Comparison of ENCODE assay signal across 35 cellular contexts in genomic region chr6:169632841-169633240, GRCh38.
"Had no signal": no experiment of that assay in that cellular context is flagged by ENCODE, and none has a peak within 500 bp of the region (broad histone marks: within the 10 kb centered on the region; RNA-seq: fewer than 3 reads in every experiment).

No MANE protein-coding gene starts in this region.

- H3K27ac Mint-ChIP-seq: activated naive CD4-positive, alpha-beta T cell treated with anti-CD3 and anti-CD28 coated beads for 36 hours; activated naive CD4-positive, alpha-beta T cell treated with anti-CD3 and anti-CD28 coated beads, Interleukin-2, amount 10 ng/mL, durations not matched to agents 7 days and 5 days; activated naive CD4-positive, alpha-beta T cell treated with anti-CD3 and anti-CD28 coated beads, Interleukin-2, amount 50 U/mL, for 24 hours; activated naive CD4-positive, alpha-beta T cell treated with anti-CD3 and anti-CD28 coated beads, Interleukin-2, amount 50 U/mL, for 72 hours; activated naive CD8-positive, alpha-beta T cell; activated naive CD8-positive, alpha-beta T cell treated with anti-CD3 and anti-CD28 coated beads for 36 hours; activated naive CD8-positive, alpha-beta T cell treated with anti-CD3 and anti-CD28 coated beads, Interleukin-2, amount 10 ng/mL, durations not matched to agents 7 days and 5 days; activated naive CD8-positive, alpha-beta T cell treated with anti-CD3 and anti-CD28 coated beads, Interleukin-2, amount 50 U/mL, for 24 hours; activated T-cell treated with anti-CD3 and anti-CD28 coated beads, Interleukin-2, amount 50 U/mL, for 24 hours; activated T-cell treated with anti-CD3 and anti-CD28 coated beads, Interleukin-2, amount 50 U/mL, for 72 hours; activated T-helper 1 cell treated with anti-CD3 and anti-CD28 coated beads, Interleukin-12 subunit alpha, Interleukin-12 subunit beta, Interleukin-2, Interleukin-4 antibody, amounts not matched to agents 30 ng/mL and 10 ng/mL and 1 ng/mL, durations not matched to agents 14 hours and 24 hours and 36 hours; activated T-helper 17 cell treated with anti-CD3 and anti-CD28 coated beads, Interleukin-2, amount 50 U/mL, for 72 hours; activated T-helper 2 cell treated with anti-CD3 and anti-CD28 coated beads, Interferon-gamma antibody, Interleukin-2, Interleukin-4, amounts not matched to agents 10 μg/mL and 5 μg/mL and 100 μg/mL, durations not matched to agents 14 hours and 24 hours and 36 hours; brain had no signal

- H3K9me3 Mint-ChIP-seq: activated naive CD4-positive, alpha-beta T cell treated with anti-CD3 and anti-CD28 coated beads for 36 hours; activated naive CD4-positive, alpha-beta T cell treated with anti-CD3 and anti-CD28 coated beads, Interleukin-2, amount 10 ng/mL, durations not matched to agents 7 days and 5 days; activated naive CD4-positive, alpha-beta T cell treated with anti-CD3 and anti-CD28 coated beads, Interleukin-2, amount 50 U/mL, for 24 hours; activated naive CD4-positive, alpha-beta T cell treated with anti-CD3 and anti-CD28 coated beads, Interleukin-2, amount 50 U/mL, for 72 hours; activated naive CD8-positive, alpha-beta T cell treated with anti-CD3 and anti-CD28 coated beads for 36 hours; activated naive CD8-positive, alpha-beta T cell treated with anti-CD3 and anti-CD28 coated beads, Interleukin-2, amount 10 ng/mL, durations not matched to agents 7 days and 5 days; activated naive CD8-positive, alpha-beta T cell treated with anti-CD3 and anti-CD28 coated beads, Interleukin-2, amount 50 U/mL, for 24 hours; activated T-cell treated with anti-CD3 and anti-CD28 coated beads, Interleukin-2, amount 50 U/mL, for 24 hours; activated T-cell treated with anti-CD3 and anti-CD28 coated beads, Interleukin-2, amount 50 U/mL, for 4 hours; activated T-cell treated with anti-CD3 and anti-CD28 coated beads, Interleukin-2, amount 50 U/mL, for 72 hours; activated T-helper 1 cell treated with anti-CD3 and anti-CD28 coated beads, Interleukin-12 subunit alpha, Interleukin-12 subunit beta, Interleukin-2, Interleukin-4 antibody, amounts not matched to agents 30 ng/mL and 10 ng/mL and 1 ng/mL, durations not matched to agents 14 hours and 24 hours and 36 hours; activated T-helper 17 cell treated with anti-CD3 and anti-CD28 coated beads, Interleukin-2, amount 50 U/mL, for 72 hours; activated T-helper 2 cell treated with anti-CD3 and anti-CD28 coated beads, Interferon-gamma antibody, Interleukin-2, Interleukin-4, amounts not matched to agents 10 μg/mL and 5 μg/mL and 100 μg/mL, durations not matched to agents 14 hours and 24 hours and 36 hours; brain; central memory CD8-positive, alpha-beta T cell had no signal

- DNase-seq: activated effector memory CD4-positive, alpha-beta T cell treated with anti-CD3 and anti-CD28 coated beads, Interleukin-2, amount 50 U/mL, for 16 hours; activated effector memory CD4-positive, alpha-beta T cell treated with Interleukin-2 at 50 U/mL for 16 hours; activated gamma-delta T cell; activated gamma-delta T cell treated with Interleukin-2 at 50 U/mL for 16 hours; activated naive CD4-positive, alpha-beta T cell; activated naive CD4-positive, alpha-beta T cell treated with anti-CD3 and anti-CD28 coated beads for 36 hours; activated naive CD4-positive, alpha-beta T cell treated with anti-CD3 and anti-CD28 coated beads, Interleukin-2, amount 10 ng/mL, durations not matched to agents 7 days and 5 days; activated naive CD4-positive, alpha-beta T cell treated with anti-CD3 and anti-CD28 coated beads, Interleukin-2, amount 50 U/mL, for 16 hours; activated naive CD4-positive, alpha-beta T cell treated with Interleukin-2 at 50 U/mL for 16 hours; activated naive CD8-positive, alpha-beta T cell treated with anti-CD3 and anti-CD28 coated beads for 36 hours; activated naive CD8-positive, alpha-beta T cell treated with anti-CD3 and anti-CD28 coated beads, Interleukin-2, amount 10 ng/mL, durations not matched to agents 7 days and 5 days; activated naive CD8-positive, alpha-beta T cell treated with anti-CD3 and anti-CD28 coated beads, Interleukin-2, amount 50 U/mL, for 24 hours; activated T-cell treated with anti-CD3 and anti-CD28 coated beads, Interleukin-2, amount 50 U/mL, for 1 hour; activated T-cell treated with anti-CD3 and anti-CD28 coated beads, Interleukin-2, amount 50 U/mL, for 24 hours; activated T-cell treated with anti-CD3 and anti-CD28 coated beads, Interleukin-2, amount 50 U/mL, for 4 hours; activated T-cell treated with anti-CD3 and anti-CD28 coated beads, Interleukin-2, amount 50 U/mL, for 48 hours; activated T-cell treated with anti-CD3 and anti-CD28 coated beads, Interleukin-2, amount 50 U/mL, for 72 hours; adrenal gland; amniotic stem cell; amygdala; anterior cingulate cortex; aorta; body of pancreas; brain microvascular endothelial cell; caudate nucleus; central memory CD4-positive, alpha-beta T cell; cerebellar nuclear complex had no signal

- ATAC-seq: activated naive CD4-positive, alpha-beta T cell treated with anti-CD3 and anti-CD28 coated beads, Interleukin-2, amount 50 U/mL, for 72 hours; activated naive CD8-positive, alpha-beta T cell treated with anti-CD3 and anti-CD28 coated beads, Interleukin-2, amount 50 U/mL, for 24 hours; activated T-cell treated with anti-CD3 and anti-CD28 coated beads, Interleukin-2, amount 50 U/mL, for 4 hours; activated T-cell treated with anti-CD3 and anti-CD28 coated beads, Interleukin-2, amount 50 U/mL, for 72 hours; activated T-helper 17 cell treated with anti-CD3 and anti-CD28 coated beads, Interleukin-2, amount 50 U/mL, for 72 hours; body of pancreas had no signal

- H3K4me1 Mint-ChIP-seq: activated naive CD4-positive, alpha-beta T cell treated with anti-CD3 and anti-CD28 coated beads, Interleukin-2, amount 10 ng/mL, durations not matched to agents 7 days and 5 days; activated naive CD4-positive, alpha-beta T cell treated with anti-CD3 and anti-CD28 coated beads, Interleukin-2, amount 50 U/mL, for 24 hours; activated naive CD8-positive, alpha-beta T cell treated with anti-CD3 and anti-CD28 coated beads for 36 hours; activated naive CD8-positive, alpha-beta T cell treated with anti-CD3 and anti-CD28 coated beads, Interleukin-2, amount 10 ng/mL, durations not matched to agents 7 days and 5 days; activated naive CD8-positive, alpha-beta T cell treated with anti-CD3 and anti-CD28 coated beads, Interleukin-2, amount 50 U/mL, for 24 hours; activated T-helper 17 cell treated with anti-CD3 and anti-CD28 coated beads, Interleukin-2, amount 50 U/mL, for 72 hours; brain; central memory CD8-positive, alpha-beta T cell had no signal

- H3K36me3 Mint-ChIP-seq: activated naive CD4-positive, alpha-beta T cell treated with anti-CD3 and anti-CD28 coated beads, Interleukin-2, amount 10 ng/mL, durations not matched to agents 7 days and 5 days had no signal

- H3K27me3 Mint-ChIP-seq: activated naive CD4-positive, alpha-beta T cell treated with anti-CD3 and anti-CD28 coated beads, Interleukin-2, amount 10 ng/mL, durations not matched to agents 7 days and 5 days; activated naive CD4-positive, alpha-beta T cell treated with anti-CD3 and anti-CD28 coated beads, Interleukin-2, amount 50 U/mL, for 24 hours; activated naive CD8-positive, alpha-beta T cell; activated naive CD8-positive, alpha-beta T cell treated with anti-CD3 and anti-CD28 coated beads for 36 hours; activated naive CD8-positive, alpha-beta T cell treated with anti-CD3 and anti-CD28 coated beads, Interleukin-2, amount 10 ng/mL, durations not matched to agents 7 days and 5 days; activated naive CD8-positive, alpha-beta T cell treated with anti-CD3 and anti-CD28 coated beads, Interleukin-2, amount 50 U/mL, for 24 hours; activated T-cell treated with anti-CD3 and anti-CD28 coated beads, Interleukin-2, amount 50 U/mL, for 24 hours; activated T-helper 17 cell treated with anti-CD3 and anti-CD28 coated beads, Interleukin-2, amount 50 U/mL, for 72 hours; central memory CD8-positive, alpha-beta T cell had no signal

- H3K4me3 Mint-ChIP-seq: activated naive CD4-positive, alpha-beta T cell treated with anti-CD3 and anti-CD28 coated beads for 36 hours; activated naive CD4-positive, alpha-beta T cell treated with anti-CD3 and anti-CD28 coated beads, Interleukin-2, amount 10 ng/mL, durations not matched to agents 7 days and 5 days; activated naive CD4-positive, alpha-beta T cell treated with anti-CD3 and anti-CD28 coated beads, Interleukin-2, amount 50 U/mL, for 24 hours; activated naive CD8-positive, alpha-beta T cell; activated naive CD8-positive, alpha-beta T cell treated with anti-CD3 and anti-CD28 coated beads for 36 hours; activated naive CD8-positive, alpha-beta T cell treated with anti-CD3 and anti-CD28 coated beads, Interleukin-2, amount 10 ng/mL, durations not matched to agents 7 days and 5 days; activated naive CD8-positive, alpha-beta T cell treated with anti-CD3 and anti-CD28 coated beads, Interleukin-2, amount 50 U/mL, for 24 hours; activated T-cell treated with anti-CD3 and anti-CD28 coated beads, Interleukin-2, amount 50 U/mL, for 24 hours; activated T-cell treated with anti-CD3 and anti-CD28 coated beads, Interleukin-2, amount 50 U/mL, for 4 hours; activated T-cell treated with anti-CD3 and anti-CD28 coated beads, Interleukin-2, amount 50 U/mL, for 72 hours; activated T-helper 1 cell treated with anti-CD3 and anti-CD28 coated beads, Interleukin-12 subunit alpha, Interleukin-12 subunit beta, Interleukin-2, Interleukin-4 antibody, amounts not matched to agents 30 ng/mL and 10 ng/mL and 1 ng/mL, durations not matched to agents 14 hours and 24 hours and 36 hours; activated T-helper 17 cell treated with anti-CD3 and anti-CD28 coated beads, Interleukin-2, amount 50 U/mL, for 72 hours; brain; central memory CD8-positive, alpha-beta T cell had no signal
